ENCODE assay signal across 1 cellular context in the genomic region with DNA sequence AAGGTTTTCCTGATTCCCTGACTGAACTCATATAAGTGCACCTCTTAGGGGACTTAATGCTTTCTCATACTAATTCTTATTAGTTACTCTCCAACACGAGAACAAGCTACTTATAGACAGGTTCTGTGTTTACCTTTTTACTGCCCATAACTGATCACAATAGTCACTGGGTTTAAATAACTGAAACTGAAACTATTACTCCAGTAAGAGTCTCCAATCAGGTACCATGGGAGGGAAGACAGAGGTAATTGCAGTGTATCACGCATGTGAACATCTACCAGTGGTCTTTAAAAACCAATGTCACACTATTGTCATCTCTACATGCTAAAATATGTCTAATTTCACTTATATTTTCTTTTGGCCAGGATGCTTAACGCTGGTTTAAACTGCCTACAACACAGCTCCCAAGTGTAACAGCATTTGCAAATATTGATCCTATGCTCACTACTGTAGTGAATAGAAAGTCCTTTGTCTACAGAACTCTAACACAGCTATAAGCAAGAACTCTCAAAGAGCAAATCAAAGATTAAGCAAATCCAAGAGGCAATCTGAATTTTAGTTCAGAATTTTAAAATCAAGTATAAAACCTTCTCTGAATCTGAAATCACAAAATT.
TF ChIP-seq lines count a peak whose summit lies in the region.

No MANE protein-coding gene starts in this region.

TF ChIP-seq in WTC11, 78 proteins besides CTCF, POLR2A, EP300 and RAD21 (continued from another document):
- no peak for TF ChIP-seq FOXJ3 (CRISPR knock-in tag; IDR thresholded peaks at IDR 0.05; ENCODE audit: borderline replicate concordance)
- TF ChIP-seq, protein P1, sequence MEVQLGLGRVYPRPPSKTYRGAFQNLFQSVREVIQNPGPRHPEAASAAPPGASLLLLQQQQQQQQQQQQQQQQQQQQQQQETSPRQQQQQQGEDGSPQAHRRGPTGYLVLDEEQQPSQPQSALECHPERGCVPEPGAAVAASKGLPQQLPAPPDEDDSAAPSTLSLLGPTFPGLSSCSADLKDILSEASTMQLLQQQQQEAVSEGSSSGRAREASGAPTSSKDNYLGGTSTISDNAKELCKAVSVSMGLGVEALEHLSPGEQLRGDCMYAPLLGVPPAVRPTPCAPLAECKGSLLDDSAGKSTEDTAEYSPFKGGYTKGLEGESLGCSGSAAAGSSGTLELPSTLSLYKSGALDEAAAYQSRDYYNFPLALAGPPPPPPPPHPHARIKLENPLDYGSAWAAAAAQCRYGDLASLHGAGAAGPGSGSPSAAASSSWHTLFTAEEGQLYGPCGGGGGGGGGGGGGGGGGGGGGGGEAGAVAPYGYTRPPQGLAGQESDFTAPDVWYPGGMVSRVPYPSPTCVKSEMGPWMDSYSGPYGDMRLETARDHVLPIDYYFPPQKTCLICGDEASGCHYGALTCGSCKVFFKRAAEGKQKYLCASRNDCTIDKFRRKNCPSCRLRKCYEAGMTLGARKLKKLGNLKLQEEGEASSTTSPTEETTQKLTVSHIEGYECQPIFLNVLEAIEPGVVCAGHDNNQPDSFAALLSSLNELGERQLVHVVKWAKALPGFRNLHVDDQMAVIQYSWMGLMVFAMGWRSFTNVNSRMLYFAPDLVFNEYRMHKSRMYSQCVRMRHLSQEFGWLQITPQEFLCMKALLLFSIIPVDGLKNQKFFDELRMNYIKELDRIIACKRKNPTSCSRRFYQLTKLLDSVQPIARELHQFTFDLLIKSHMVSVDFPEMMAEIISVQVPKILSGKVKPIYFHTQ (CRISPR knock-in tag; IDR thresholded peaks at IDR 0.05) = no peak
